ENCODE assay signal across 24 cellular contexts in genomic region chr11:74550991-74551753, GRCh38.
"Had no signal": no experiment of that assay in that cellular context is flagged by ENCODE, and none has a peak within 500 bp of the region (broad histone marks: within the 10 kb centered on the region; RNA-seq: fewer than 3 reads in every experiment).

No MANE protein-coding gene starts in this region.

- H3K9me3 Mint-ChIP-seq: activated naive CD4-positive, alpha-beta T cell treated with anti-CD3 and anti-CD28 coated beads for 36 hours; activated naive CD8-positive, alpha-beta T cell treated with anti-CD3 and anti-CD28 coated beads, Interleukin-2, amount 10 ng/mL, durations not matched to agents 7 days and 5 days; effector memory CD8-positive, alpha-beta T cell; immature natural killer cell; nephron progenitor cell had no signal

- ATAC-seq: activated T-cell treated with anti-CD3 and anti-CD28 coated beads, Interleukin-2, amount 50 U/mL, for 72 hours; effector memory CD8-positive, alpha-beta T cell; mucosa of descending colon; T-helper 17 cell had no signal

- H3K36me3 ChIP-seq: colonic mucosa, esophagus muscularis mucosa, thoracic aorta, upper lobe of left lung had no signal

- H3K4me3 ChIP-seq: colonic mucosa, dorsolateral prefrontal cortex, esophagus muscularis mucosa, hepatocyte, mucosa of descending colon, thoracic aorta, upper lobe of left lung had no signal

- DNase-seq: activated CD4-positive, alpha-beta memory T cell treated with anti-CD3 and anti-CD28 coated beads for 36 hours; activated CD4-positive, alpha-beta T cell treated with anti-CD3 and anti-CD28 coated beads for 4 hours; activated CD4-positive, CD25-positive, alpha-beta regulatory T cell; activated effector memory CD4-positive, alpha-beta T cell treated with Interleukin-2 at 50 U/mL for 16 hours; activated naive CD4-positive, alpha-beta T cell treated with anti-CD3 and anti-CD28 coated beads for 36 hours; activated naive CD8-positive, alpha-beta T cell treated with anti-CD3 and anti-CD28 coated beads, Interleukin-2, amount 10 ng/mL, durations not matched to agents 7 days and 5 days; activated T-cell treated with anti-CD3 and anti-CD28 coated beads, Interleukin-2, amount 50 U/mL, for 72 hours; amniotic stem cell; colonic mucosa; dorsolateral prefrontal cortex; effector memory CD8-positive, alpha-beta T cell; glutamatergic neuron; immature natural killer cell; mesendoderm; mucosa of descending colon; nephron progenitor cell; retina; stimulated activated CD4-positive, alpha-beta T cell treated with anti-CD3 and anti-CD28 coated beads, Interleukin-4, amount 100 ng/mL, for 24 hours; stimulated activated naive CD4-positive, alpha-beta T cell treated with Interleukin-2 at 50 U/mL for 16 hours; T-helper 17 cell; upper lobe of left lung had no signal

- H3K27me3 ChIP-seq: colonic mucosa, dorsolateral prefrontal cortex, esophagus muscularis mucosa, hepatocyte, upper lobe of left lung had no signal

- H3K4me1 ChIP-seq: colonic mucosa, esophagus muscularis mucosa, upper lobe of left lung had no signal

- H3K36me3 Mint-ChIP-seq: activated CD4-positive, alpha-beta memory T cell treated with anti-CD3 and anti-CD28 coated beads for 36 hours; activated naive CD8-positive, alpha-beta T cell treated with anti-CD3 and anti-CD28 coated beads, Interleukin-2, amount 10 ng/mL, durations not matched to agents 7 days and 5 days; immature natural killer cell had no signal

- H3K4me3 Mint-ChIP-seq: activated CD4-positive, alpha-beta memory T cell treated with anti-CD3 and anti-CD28 coated beads for 36 hours; activated naive CD4-positive, alpha-beta T cell treated with anti-CD3 and anti-CD28 coated beads for 36 hours; activated naive CD8-positive, alpha-beta T cell treated with anti-CD3 and anti-CD28 coated beads, Interleukin-2, amount 10 ng/mL, durations not matched to agents 7 days and 5 days; activated T-cell treated with anti-CD3 and anti-CD28 coated beads, Interleukin-2, amount 50 U/mL, for 72 hours; effector memory CD8-positive, alpha-beta T cell; immature natural killer cell; nephron progenitor cell; T-helper 17 cell had no signal

- H3K27ac Mint-ChIP-seq: activated CD4-positive, alpha-beta memory T cell treated with anti-CD3 and anti-CD28 coated beads for 36 hours; activated naive CD4-positive, alpha-beta T cell treated with anti-CD3 and anti-CD28 coated beads for 36 hours; activated naive CD8-positive, alpha-beta T cell treated with anti-CD3 and anti-CD28 coated beads, Interleukin-2, amount 10 ng/mL, durations not matched to agents 7 days and 5 days; activated T-cell treated with anti-CD3 and anti-CD28 coated beads, Interleukin-2, amount 50 U/mL, for 72 hours; effector memory CD8-positive, alpha-beta T cell; immature natural killer cell; nephron progenitor cell; T-helper 17 cell had no signal

- H3K4me1 Mint-ChIP-seq: activated naive CD8-positive, alpha-beta T cell treated with anti-CD3 and anti-CD28 coated beads, Interleukin-2, amount 10 ng/mL, durations not matched to agents 7 days and 5 days; immature natural killer cell; nephron progenitor cell; T-helper 17 cell had no signal

- H3K9me3 ChIP-seq: colonic mucosa, esophagus muscularis mucosa, mucosa of descending colon, thoracic aorta, upper lobe of left lung had no signal

- H3K27ac ChIP-seq: colonic mucosa, dorsolateral prefrontal cortex, esophagus muscularis mucosa, hepatocyte, thoracic aorta, upper lobe of left lung had no signal
